ENCODE assay signal across 3 cellular contexts in the genomic region with DNA sequence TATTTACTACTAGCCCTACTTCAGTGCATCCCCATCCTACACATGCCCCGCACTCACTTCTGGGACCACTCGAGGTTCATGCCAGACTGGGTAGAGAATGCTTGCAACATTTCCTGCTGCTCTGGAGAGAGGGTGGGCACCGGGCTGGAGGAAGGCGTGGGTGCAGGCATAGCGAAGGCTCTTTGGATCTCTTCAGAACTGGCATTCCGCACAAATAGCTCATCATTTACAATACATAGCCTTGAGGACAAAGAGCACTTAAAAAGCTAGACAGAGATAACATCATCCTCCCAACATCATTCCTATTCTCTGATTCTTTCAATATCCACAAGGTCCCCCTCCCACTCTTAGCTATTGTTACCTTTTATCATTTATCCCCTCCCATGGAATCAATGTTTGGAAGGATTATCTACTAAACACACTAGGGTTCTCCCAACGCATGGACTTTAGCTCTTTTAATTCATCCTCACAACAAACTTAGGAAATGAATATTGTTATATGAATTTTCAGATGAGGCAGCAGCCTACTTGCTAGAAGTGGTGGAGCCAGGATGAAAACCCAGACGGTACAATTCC.
TF ChIP-seq lines count a peak whose summit lies in the region.

No MANE protein-coding gene starts in this region.

TF ChIP-seq in SK-N-SH treated with all-trans-retinoic acid at 6 μM for 48 hours, 23 proteins besides CTCF, POLR2A, EP300 and RAD21:
- TF ChIP-seq ISL1 (CRISPR knock-in tag; IDR thresholded peaks at IDR 0.05) (0 out of 2 replicates have a peak, but pooled peaks have one; percentile 24), ZNF70 (CRISPR knock-in tag; IDR thresholded peaks at IDR 0.05) (peak; percentile 94)
- TF ChIP-seq, protein P1, sequence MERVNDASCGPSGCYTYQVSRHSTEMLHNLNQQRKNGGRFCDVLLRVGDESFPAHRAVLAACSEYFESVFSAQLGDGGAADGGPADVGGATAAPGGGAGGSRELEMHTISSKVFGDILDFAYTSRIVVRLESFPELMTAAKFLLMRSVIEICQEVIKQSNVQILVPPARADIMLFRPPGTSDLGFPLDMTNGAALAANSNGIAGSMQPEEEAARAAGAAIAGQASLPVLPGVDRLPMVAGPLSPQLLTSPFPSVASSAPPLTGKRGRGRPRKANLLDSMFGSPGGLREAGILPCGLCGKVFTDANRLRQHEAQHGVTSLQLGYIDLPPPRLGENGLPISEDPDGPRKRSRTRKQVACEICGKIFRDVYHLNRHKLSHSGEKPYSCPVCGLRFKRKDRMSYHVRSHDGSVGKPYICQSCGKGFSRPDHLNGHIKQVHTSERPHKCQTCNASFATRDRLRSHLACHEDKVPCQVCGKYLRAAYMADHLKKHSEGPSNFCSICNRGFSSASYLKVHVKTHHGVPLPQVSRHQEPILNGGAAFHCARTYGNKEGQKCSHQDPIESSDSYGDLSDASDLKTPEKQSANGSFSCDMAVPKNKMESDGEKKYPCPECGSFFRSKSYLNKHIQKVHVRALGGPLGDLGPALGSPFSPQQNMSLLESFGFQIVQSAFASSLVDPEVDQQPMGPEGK (CRISPR knock-in tag; IDR thresholded peaks at IDR 0.05; ENCODE audit: borderline replicate concordance), result no peak

TF ChIP-seq in SK-N-SH, 30 proteins besides CTCF, POLR2A, EP300 and RAD21:
- TF ChIP-seq, protein P2, sequence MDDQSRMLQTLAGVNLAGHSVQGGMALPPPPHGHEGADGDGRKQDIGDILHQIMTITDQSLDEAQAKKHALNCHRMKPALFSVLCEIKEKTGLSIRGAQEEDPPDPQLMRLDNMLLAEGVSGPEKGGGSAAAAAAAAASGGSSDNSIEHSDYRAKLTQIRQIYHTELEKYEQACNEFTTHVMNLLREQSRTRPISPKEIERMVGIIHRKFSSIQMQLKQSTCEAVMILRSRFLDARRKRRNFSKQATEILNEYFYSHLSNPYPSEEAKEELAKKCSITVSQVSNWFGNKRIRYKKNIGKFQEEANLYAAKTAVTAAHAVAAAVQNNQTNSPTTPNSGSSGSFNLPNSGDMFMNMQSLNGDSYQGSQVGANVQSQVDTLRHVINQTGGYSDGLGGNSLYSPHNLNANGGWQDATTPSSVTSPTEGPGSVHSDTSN (IDR thresholded peaks at IDR 0.05), result no peak
- TF ChIP-seq NFIC (IDR thresholded peaks at IDR 0.05; ENCODE audit: borderline replicate concordance) (no peak), GATA2 (CRISPR knock-in tag; IDR thresholded peaks at IDR 0.05) (no peak), RFX5 (IDR thresholded peaks at IDR 0.05; ENCODE audit: low read length) (no peak)

TF ChIP-seq in GM23338, 12 proteins besides CTCF, POLR2A, EP300 and RAD21:
- TF ChIP-seq EZH2 (IDR thresholded peaks at IDR 0.05; ENCODE audit: low read depth, unreplicated experiment), result no peak
- no peak for TF ChIP-seq NANOG (IDR thresholded peaks at IDR 0.05; ENCODE audit: borderline replicate concordance)
- TF ChIP-seq ZNF114 (CRISPR knock-in tag; IDR thresholded peaks at IDR 0.05), result no peak
- TF ChIP-seq ZNF331 (CRISPR knock-in tag; IDR thresholded peaks at IDR 0.05; ENCODE audit: low read depth), result no peak
- TF ChIP-seq, protein P3, sequence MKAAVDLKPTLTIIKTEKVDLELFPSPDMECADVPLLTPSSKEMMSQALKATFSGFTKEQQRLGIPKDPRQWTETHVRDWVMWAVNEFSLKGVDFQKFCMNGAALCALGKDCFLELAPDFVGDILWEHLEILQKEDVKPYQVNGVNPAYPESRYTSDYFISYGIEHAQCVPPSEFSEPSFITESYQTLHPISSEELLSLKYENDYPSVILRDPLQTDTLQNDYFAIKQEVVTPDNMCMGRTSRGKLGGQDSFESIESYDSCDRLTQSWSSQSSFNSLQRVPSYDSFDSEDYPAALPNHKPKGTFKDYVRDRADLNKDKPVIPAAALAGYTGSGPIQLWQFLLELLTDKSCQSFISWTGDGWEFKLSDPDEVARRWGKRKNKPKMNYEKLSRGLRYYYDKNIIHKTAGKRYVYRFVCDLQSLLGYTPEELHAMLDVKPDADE (IDR thresholded peaks at IDR 0.05), result no peak
- TF ChIP-seq, protein P4, sequence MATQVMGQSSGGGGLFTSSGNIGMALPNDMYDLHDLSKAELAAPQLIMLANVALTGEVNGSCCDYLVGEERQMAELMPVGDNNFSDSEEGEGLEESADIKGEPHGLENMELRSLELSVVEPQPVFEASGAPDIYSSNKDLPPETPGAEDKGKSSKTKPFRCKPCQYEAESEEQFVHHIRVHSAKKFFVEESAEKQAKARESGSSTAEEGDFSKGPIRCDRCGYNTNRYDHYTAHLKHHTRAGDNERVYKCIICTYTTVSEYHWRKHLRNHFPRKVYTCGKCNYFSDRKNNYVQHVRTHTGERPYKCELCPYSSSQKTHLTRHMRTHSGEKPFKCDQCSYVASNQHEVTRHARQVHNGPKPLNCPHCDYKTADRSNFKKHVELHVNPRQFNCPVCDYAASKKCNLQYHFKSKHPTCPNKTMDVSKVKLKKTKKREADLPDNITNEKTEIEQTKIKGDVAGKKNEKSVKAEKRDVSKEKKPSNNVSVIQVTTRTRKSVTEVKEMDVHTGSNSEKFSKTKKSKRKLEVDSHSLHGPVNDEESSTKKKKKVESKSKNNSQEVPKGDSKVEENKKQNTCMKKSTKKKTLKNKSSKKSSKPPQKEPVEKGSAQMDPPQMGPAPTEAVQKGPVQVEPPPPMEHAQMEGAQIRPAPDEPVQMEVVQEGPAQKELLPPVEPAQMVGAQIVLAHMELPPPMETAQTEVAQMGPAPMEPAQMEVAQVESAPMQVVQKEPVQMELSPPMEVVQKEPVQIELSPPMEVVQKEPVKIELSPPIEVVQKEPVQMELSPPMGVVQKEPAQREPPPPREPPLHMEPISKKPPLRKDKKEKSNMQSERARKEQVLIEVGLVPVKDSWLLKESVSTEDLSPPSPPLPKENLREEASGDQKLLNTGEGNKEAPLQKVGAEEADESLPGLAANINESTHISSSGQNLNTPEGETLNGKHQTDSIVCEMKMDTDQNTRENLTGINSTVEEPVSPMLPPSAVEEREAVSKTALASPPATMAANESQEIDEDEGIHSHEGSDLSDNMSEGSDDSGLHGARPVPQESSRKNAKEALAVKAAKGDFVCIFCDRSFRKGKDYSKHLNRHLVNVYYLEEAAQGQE (IDR thresholded peaks at IDR 0.05; ENCODE audit: unreplicated experiment), result no peak
- TF ChIP-seq, protein P5, sequence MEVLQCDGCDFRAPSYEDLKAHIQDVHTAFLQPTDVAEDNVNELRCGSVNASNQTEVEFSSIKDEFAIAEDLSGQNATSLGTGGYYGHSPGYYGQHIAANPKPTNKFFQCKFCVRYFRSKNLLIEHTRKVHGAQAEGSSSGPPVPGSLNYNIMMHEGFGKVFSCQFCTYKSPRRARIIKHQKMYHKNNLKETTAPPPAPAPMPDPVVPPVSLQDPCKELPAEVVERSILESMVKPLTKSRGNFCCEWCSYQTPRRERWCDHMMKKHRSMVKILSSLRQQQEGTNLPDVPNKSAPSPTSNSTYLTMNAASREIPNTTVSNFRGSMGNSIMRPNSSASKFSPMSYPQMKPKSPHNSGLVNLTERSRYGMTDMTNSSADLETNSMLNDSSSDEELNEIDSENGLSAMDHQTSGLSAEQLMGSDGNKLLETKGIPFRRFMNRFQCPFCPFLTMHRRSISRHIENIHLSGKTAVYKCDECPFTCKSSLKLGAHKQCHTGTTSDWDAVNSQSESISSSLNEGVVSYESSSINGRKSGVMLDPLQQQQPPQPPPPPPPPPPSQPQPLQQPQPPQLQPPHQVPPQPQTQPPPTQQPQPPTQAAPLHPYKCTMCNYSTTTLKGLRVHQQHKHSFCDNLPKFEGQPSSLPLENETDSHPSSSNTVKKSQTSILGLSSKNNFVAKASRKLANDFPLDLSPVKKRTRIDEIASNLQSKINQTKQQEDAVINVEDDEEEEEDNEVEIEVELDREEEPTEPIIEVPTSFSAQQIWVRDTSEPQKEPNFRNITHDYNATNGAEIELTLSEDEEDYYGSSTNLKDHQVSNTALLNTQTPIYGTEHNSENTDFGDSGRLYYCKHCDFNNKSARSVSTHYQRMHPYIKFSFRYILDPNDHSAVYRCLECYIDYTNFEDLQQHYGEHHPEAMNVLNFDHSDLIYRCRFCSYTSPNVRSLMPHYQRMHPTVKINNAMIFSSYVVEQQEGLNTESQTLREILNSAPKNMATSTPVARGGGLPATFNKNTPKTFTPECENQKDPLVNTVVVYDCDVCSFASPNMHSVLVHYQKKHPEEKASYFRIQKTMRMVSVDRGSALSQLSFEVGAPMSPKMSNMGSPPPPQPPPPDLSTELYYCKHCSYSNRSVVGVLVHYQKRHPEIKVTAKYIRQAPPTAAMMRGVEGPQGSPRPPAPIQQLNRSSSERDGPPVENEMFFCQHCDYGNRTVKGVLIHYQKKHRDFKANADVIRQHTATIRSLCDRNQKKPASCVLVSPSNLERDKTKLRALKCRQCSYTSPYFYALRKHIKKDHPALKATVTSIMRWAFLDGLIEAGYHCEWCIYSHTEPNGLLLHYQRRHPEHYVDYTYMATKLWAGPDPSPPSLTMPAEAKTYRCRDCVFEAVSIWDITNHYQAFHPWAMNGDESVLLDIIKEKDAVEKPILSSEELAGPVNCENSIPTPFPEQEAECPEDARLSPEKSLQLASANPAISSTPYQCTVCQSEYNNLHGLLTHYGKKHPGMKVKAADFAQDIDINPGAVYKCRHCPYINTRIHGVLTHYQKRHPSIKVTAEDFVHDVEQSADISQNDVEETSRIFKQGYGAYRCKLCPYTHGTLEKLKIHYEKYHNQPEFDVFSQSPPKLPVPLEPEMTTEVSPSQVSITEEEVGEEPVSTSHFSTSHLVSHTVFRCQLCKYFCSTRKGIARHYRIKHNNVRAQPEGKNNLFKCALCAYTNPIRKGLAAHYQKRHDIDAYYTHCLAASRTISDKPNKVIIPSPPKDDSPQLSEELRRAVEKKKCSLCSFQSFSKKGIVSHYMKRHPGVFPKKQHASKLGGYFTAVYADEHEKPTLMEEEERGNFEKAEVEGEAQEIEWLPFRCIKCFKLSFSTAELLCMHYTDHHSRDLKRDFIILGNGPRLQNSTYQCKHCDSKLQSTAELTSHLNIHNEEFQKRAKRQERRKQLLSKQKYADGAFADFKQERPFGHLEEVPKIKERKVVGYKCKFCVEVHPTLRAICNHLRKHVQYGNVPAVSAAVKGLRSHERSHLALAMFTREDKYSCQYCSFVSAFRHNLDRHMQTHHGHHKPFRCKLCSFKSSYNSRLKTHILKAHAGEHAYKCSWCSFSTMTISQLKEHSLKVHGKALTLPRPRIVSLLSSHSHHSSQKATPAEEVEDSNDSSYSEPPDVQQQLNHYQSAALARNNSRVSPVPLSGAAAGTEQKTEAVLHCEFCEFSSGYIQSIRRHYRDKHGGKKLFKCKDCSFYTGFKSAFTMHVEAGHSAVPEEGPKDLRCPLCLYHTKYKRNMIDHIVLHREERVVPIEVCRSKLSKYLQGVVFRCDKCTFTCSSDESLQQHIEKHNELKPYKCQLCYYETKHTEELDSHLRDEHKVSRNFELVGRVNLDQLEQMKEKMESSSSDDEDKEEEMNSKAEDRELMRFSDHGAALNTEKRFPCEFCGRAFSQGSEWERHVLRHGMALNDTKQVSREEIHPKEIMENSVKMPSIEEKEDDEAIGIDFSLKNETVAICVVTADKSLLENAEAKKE (CRISPR knock-in tag; IDR thresholded peaks at IDR 0.05), result no peak
- TF ChIP-seq CREB1 (CRISPR knock-in tag; IDR thresholded peaks at IDR 0.05; ENCODE audit: low read depth), result no peak
- TF ChIP-seq JUNB (IDR thresholded peaks at IDR 0.05; ENCODE audit: unreplicated experiment), result no peak
- no peak for TF ChIP-seq POLR2AphosphoS5 (IDR thresholded peaks at IDR 0.05; ENCODE audit: low read depth)
